ENCODE assay signal across 8 cellular contexts in the genomic region with DNA sequence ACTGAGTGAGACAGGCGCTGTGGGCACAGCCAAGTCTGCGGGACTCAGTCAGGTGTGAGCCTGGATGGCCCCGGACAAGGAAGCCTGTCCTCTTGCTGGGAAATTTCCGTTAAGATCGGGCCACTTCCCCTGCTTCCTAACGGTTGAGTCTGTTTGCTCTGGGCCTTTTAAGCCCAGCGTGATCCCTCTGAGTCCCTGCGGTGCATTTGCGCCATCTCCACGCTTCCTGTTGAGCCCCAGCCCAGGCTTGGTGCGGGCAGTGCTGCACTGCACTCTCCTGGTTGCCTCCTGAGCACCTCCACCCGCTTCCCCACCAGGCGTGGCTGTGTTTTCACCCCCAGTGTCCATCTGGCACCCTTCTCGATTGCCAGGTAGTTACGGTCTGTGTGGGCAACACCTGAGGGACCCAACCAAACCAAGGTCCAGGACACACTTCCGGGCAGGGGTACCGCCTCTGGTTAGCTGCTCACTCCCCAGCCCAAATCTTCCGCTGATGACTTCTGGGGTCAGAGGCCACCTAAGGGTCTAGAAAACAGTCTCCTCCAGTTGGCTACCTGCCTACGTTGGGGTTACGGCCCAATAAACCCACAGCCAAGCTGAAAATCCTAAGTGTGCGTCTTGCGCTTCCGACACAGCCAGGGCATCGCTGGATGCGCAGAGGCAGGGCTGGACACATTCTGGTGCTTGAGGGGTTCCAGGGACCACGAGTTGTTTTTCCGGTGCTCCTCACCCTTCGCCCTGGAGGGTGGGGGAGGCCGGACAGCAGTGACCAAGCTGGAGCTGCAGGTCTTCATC. TPM values are rescaled to one million over a fixed set of nuclear protein-coding genes. Genes with fewer than 3 reads are reported as not detected.
DNase-seq lines count a peak whose midpoint lies in the region; ATAC-seq and TF ChIP-seq lines count a peak whose summit lies in the region.

No MANE protein-coding gene starts in this region.

- ATAC-seq in GM19452 (IDR thresholded peaks at IDR 0.05; ENCODE audit: unreplicated experiment) (no peak), HG03439 (IDR thresholded peaks at IDR 0.05; ENCODE audit: unreplicated experiment) (no peak)

- H3K27ac ChIP-seq in OCI-LY3 (ENCODE audit: low read length) = no peak overlapping the region
- peak overlapping the region; percentile 68 for H3K27ac ChIP-seq in colonic mucosa

- H3K4me1 Mint-ChIP-seq in activated CD4-positive, alpha-beta T cell treated with anti-CD3 and anti-CD28 coated beads, Interleukin-2, amount 10 ng/mL, durations not matched to agents 24 days and 14 days = peaks cover 17% of the 10 kb centered on the region
- H3K4me1 Mint-ChIP-seq in nephron progenitor cell = peaks cover 34% of the 10 kb centered on the region

- H3K4me1 ChIP-seq in OCI-LY3 (ENCODE audit: low read length) (peaks cover 19% of the 10 kb centered on the region), colonic mucosa (peaks cover 35% of the 10 kb centered on the region)

- H3K27me3 ChIP-seq in OCI-LY3 (ENCODE audit: low read depth, low read length) (no peaks in the 10 kb centered on the region), colonic mucosa (no peaks in the 10 kb centered on the region)

- H3K27ac Mint-ChIP-seq in activated CD4-positive, alpha-beta T cell treated with anti-CD3 and anti-CD28 coated beads, Interleukin-2, amount 10 ng/mL, durations not matched to agents 24 days and 14 days = peak overlapping the region; percentile 51
- H3K27ac Mint-ChIP-seq in nephron progenitor cell = no peak overlapping the region

- peak overlapping the region; percentile 82 for H3K4me3 Mint-ChIP-seq in activated CD4-positive, alpha-beta T cell treated with anti-CD3 and anti-CD28 coated beads, Interleukin-2, amount 10 ng/mL, durations not matched to agents 24 days and 14 days
- H3K4me3 Mint-ChIP-seq in nephron progenitor cell = peak overlapping the region; percentile 70

- H3K9me3 Mint-ChIP-seq in activated CD4-positive, alpha-beta T cell treated with anti-CD3 and anti-CD28 coated beads, Interleukin-2, amount 10 ng/mL, durations not matched to agents 24 days and 14 days = no peaks in the 10 kb centered on the region
- H3K9me3 Mint-ChIP-seq in nephron progenitor cell = no peaks in the 10 kb centered on the region

- DNase-seq in activated CD4-positive, alpha-beta T cell treated with anti-CD3 and anti-CD28 coated beads, Interleukin-2, amount 10 ng/mL, durations not matched to agents 24 days and 14 days = no peak
- no peak for DNase-seq in activated CD4-positive, alpha-beta T cell treated with anti-CD3 and anti-CD28 coated beads for 4 hours
- peak; percentile 51 for DNase-seq in colonic mucosa
- DNase-seq in nephron progenitor cell = no peak
- no peak for DNase-seq in dedifferentiated amniotic fluid mesenchymal stem cell (ENCODE audit: extremely low spot score)

- no peak overlapping the region for H3K9ac ChIP-seq in OCI-LY3 (ENCODE audit: low read length)
- peak overlapping the region; percentile 69 to 81 for H3K9ac ChIP-seq in colonic mucosa (ENCODE audit: low read depth in 2 of 2, low read length in 2 of 2)

- H3K4me3 ChIP-seq in OCI-LY3 (ENCODE audit: low read length) (peak overlapping the region; percentile 76; the same call in 1 of the 2 replicates), colonic mucosa (peak overlapping the region; percentile 75)

- TF ChIP-seq CTCF in OCI-LY3 (IDR thresholded peaks at IDR 0.05; ENCODE audit: low read depth, low read length) (no peak), colonic mucosa (IDR thresholded peaks at IDR 0.05) (no peak), nephron progenitor cell (IDR thresholded peaks at IDR 0.05) (no peak)

- H3K79me2 ChIP-seq in OCI-LY3 (ENCODE audit: low read length) = peaks cover 29% of the 10 kb centered on the region

- H3K36me3 Mint-ChIP-seq in activated CD4-positive, alpha-beta T cell treated with anti-CD3 and anti-CD28 coated beads, Interleukin-2, amount 10 ng/mL, durations not matched to agents 24 days and 14 days (ENCODE audit: low read depth) = peaks cover 24% of the 10 kb centered on the region
- peaks cover 17% of the 10 kb centered on the region for H3K36me3 Mint-ChIP-seq in nephron progenitor cell (ENCODE audit: low read depth)

- H3K4me2 ChIP-seq in OCI-LY3 (ENCODE audit: low read length) = peak overlapping the region; percentile 88

- H3K36me3 ChIP-seq in OCI-LY3 (replicated peaks; ENCODE audit: low read depth, low read length) = peaks cover 23% of the 10 kb centered on the region
- peaks cover 9% of the 10 kb centered on the region for H3K36me3 ChIP-seq in colonic mucosa

- no peak overlapping the region for H2AFZ ChIP-seq in OCI-LY3 (ENCODE audit: low read depth, low read length)

- no peaks in the 10 kb centered on the region for H3K9me3 ChIP-seq in OCI-LY3 (ENCODE audit: insufficient read depth, low read length)
- no peaks in the 10 kb centered on the region for H3K9me3 ChIP-seq in colonic mucosa

- H4K20me1 ChIP-seq in OCI-LY3 (ENCODE audit: insufficient read depth, low read length) = peaks cover 5% of the 10 kb centered on the region; the same call in 1 of the 2 replicates

- intact Hi-C loops in activated CD4-positive, alpha-beta T cell treated with anti-CD3 and anti-CD28 coated beads, Interleukin-2, amount 10 ng/mL, durations not matched to agents 24 days and 14 days (cut with micrococcal nuclease) = loop anchor here (1.0 to 2.0 kb wide), 2 partner anchors 7 to 28 kb away; partner anchors contain the start of genes ARL16 and MRPL12
- intact Hi-C loops in colonic mucosa (cut with DNase I) = no loop called here

- H3K27me3 Mint-ChIP-seq in activated CD4-positive, alpha-beta T cell treated with anti-CD3 and anti-CD28 coated beads, Interleukin-2, amount 10 ng/mL, durations not matched to agents 24 days and 14 days = no peaks in the 10 kb centered on the region
- H3K27me3 Mint-ChIP-seq in nephron progenitor cell (ENCODE audit: low read depth, poor library complexity) = peaks cover 26% of the 10 kb centered on the region

RNA-seq across cellular contexts. Expression of gene SLC25A10, which starts 1.4 kb away (rescaled TPM):
- total RNA-seq in activated CD4-positive, alpha-beta T cell treated with anti-CD3 and anti-CD28 coated beads, Interleukin-2, amount 10 ng/mL, durations not matched to agents 24 days and 14 days = 48.6 and 52.7 TPM in 2 replicates
- total RNA-seq in colonic mucosa = 100 to 1,000 TPM in 1 of 2 donors, 10 to 100 TPM in 1; 46.0 to 110 TPM

RNA-seq across cellular contexts. Expression of gene MRPL12, which starts 7.5 kb away (rescaled TPM):
- 232 and 233 TPM in 2 replicates for total RNA-seq in activated CD4-positive, alpha-beta T cell treated with anti-CD3 and anti-CD28 coated beads, Interleukin-2, amount 10 ng/mL, durations not matched to agents 24 days and 14 days
- total RNA-seq in colonic mucosa = 100 to 1,000 TPM; 106 to 225 TPM

RNA-seq across cellular contexts. Expression of gene HGS, which starts 26.9 kb away (rescaled TPM):
- 136 and 137 TPM in 2 replicates for total RNA-seq in activated CD4-positive, alpha-beta T cell treated with anti-CD3 and anti-CD28 coated beads, Interleukin-2, amount 10 ng/mL, durations not matched to agents 24 days and 14 days
- total RNA-seq in colonic mucosa = 100 to 1,000 TPM in 1 of 2 donors, 10 to 100 TPM in 1; 75.2 to 131 TPM

RNA-seq across cellular contexts. Expression of gene ARL16, which starts 27.1 kb away (rescaled TPM):
- 34.9 and 37.6 TPM in 2 replicates for total RNA-seq in activated CD4-positive, alpha-beta T cell treated with anti-CD3 and anti-CD28 coated beads, Interleukin-2, amount 10 ng/mL, durations not matched to agents 24 days and 14 days
- 10 to 100 TPM; 24.6 to 25.0 TPM for total RNA-seq in colonic mucosa

RNA-seq across cellular contexts. Expression of gene CCDC137, which starts 44.2 kb away (rescaled TPM):
- 54.7 and 60.2 TPM in 2 replicates for total RNA-seq in activated CD4-positive, alpha-beta T cell treated with anti-CD3 and anti-CD28 coated beads, Interleukin-2, amount 10 ng/mL, durations not matched to agents 24 days and 14 days
- 10 to 100 TPM; 13.7 to 41.1 TPM for total RNA-seq in colonic mucosa
